In genomic region chr12:31289443-31289842, GRCh38 we compare ENCODE assay signal across 30 cellular contexts. TPM values are rescaled to one million over a fixed set of nuclear protein-coding genes. Genes with fewer than 3 reads are reported as not detected.
DNase-seq lines count a peak whose midpoint lies in the region; ATAC-seq and TF ChIP-seq lines count a peak whose summit lies in the region.
"Had no signal": no experiment of that assay in that cellular context is flagged by ENCODE, and none has a peak within 500 bp of the region (broad histone marks: within the 10 kb centered on the region; RNA-seq: fewer than 3 reads in every experiment).

No MANE protein-coding gene starts in this region.

- WGBS in transverse colon (ENCODE audit: low coverage in 1 of 2), 2 donors = 46 to 51% methylated on average over 2 of the region's 2 CpGs

- H3K9me3 ChIP-seq in transverse colon (no peaks in the 10 kb centered on the region), neural progenitor cell (ENCODE audit: low read depth) (peaks cover 7% of the 10 kb centered on the region)

- H3K4me3 ChIP-seq in transverse colon (no peak overlapping the region), neural progenitor cell (no peak overlapping the region)
- H3K4me3 ChIP-seq: GM12878 had no signal

- H3K36me3 ChIP-seq in transverse colon (peaks cover 0 to 61% (median 30%) of the 10 kb centered on the region in 4 donors), neural progenitor cell (peaks cover 85% of the 10 kb centered on the region)

- TF ChIP-seq EP300 in transverse colon (IDR thresholded peaks at IDR 0.05; ENCODE audit: low read depth) = no peak

- peaks cover 65% of the 10 kb centered on the region for H3F3A ChIP-seq in neural progenitor cell (ENCODE audit: low read depth)

- no peak for TF ChIP-seq POLR2A in transverse colon (IDR thresholded peaks at IDR 0.05)

- H3K27me3 ChIP-seq in transverse colon (no peaks in the 10 kb centered on the region), neural progenitor cell (no peaks in the 10 kb centered on the region)

- TF ChIP-seq CTCF in WTC11 (IDR thresholded peaks at IDR 0.05) = no peak
- no peak for TF ChIP-seq CTCF in mesothelial cell of epicardium (IDR thresholded peaks at IDR 0.05; ENCODE audit: unreplicated experiment)
- no peak for TF ChIP-seq CTCF in transverse colon (IDR thresholded peaks at IDR 0.05)
- TF ChIP-seq CTCF in neural progenitor cell (IDR thresholded peaks at IDR 0.05) = no peak

- no peaks in the 10 kb centered on the region for H3K4me1 Mint-ChIP-seq in activated CD4-positive, alpha-beta T cell treated with anti-CD3 and anti-CD28 coated beads for 36 hours
- H3K4me1 Mint-ChIP-seq in WTC11 (peaks cover 20% of the 10 kb centered on the region), mesothelial cell of epicardium (peaks cover 11% of the 10 kb centered on the region), neural progenitor cell (no peaks in the 10 kb centered on the region)
- H3K4me1 Mint-ChIP-seq: B cell had no signal

- no peak overlapping the region for H3K4me2 ChIP-seq in neural progenitor cell
- H3K4me2 ChIP-seq: KMS-11 had no signal

- POLR2A ChIA-PET in activated CD4-positive, alpha-beta T cell treated with anti-CD3 and anti-CD28 coated beads for 36 hours (lab: Charles Lee) = no interaction called here
- POLR2A ChIA-PET in WTC11 (lab: Charles Lee) = interaction anchor here (0.9 kb wide), 1 partner anchor 11 kb away, joined by 3 read pairs; no protein-coding TSS in a partner anchor

- H3K9me3 Mint-ChIP-seq in activated CD4-positive, alpha-beta T cell treated with anti-CD3 and anti-CD28 coated beads for 36 hours (ENCODE audit: low read depth) = no peaks in the 10 kb centered on the region
- H3K9me3 Mint-ChIP-seq in WTC11 = no peaks in the 10 kb centered on the region
- H3K9me3 Mint-ChIP-seq in mesothelial cell of epicardium = peaks cover 5% of the 10 kb centered on the region
- H3K9me3 Mint-ChIP-seq in neural progenitor cell = peaks cover 9% of the 10 kb centered on the region
- H3K9me3 Mint-ChIP-seq: CD8-positive, alpha-beta memory T cell had no signal

- peaks cover 59% of the 10 kb centered on the region for H4K20me1 ChIP-seq in neural progenitor cell (ENCODE audit: low read depth)

- H3K4me1 ChIP-seq in transverse colon = peaks cover 0 to 10% (median 3%) of the 10 kb centered on the region in 4 donors
- H3K4me1 ChIP-seq in neural progenitor cell = no peaks in the 10 kb centered on the region

- H3K27ac ChIP-seq in transverse colon (peak overlapping the region in 2 of 4 donors; percentile 21 to 43), neural progenitor cell (no peak overlapping the region)
- H3K27ac ChIP-seq: 22Rv1, C4-2B, KMS-11, RWPE1 had no signal

- peaks cover 66% of the 10 kb centered on the region for H3K36me3 Mint-ChIP-seq in activated CD4-positive, alpha-beta T cell treated with anti-CD3 and anti-CD28 coated beads for 36 hours (ENCODE audit: low read depth)
- peaks cover 89% of the 10 kb centered on the region for H3K36me3 Mint-ChIP-seq in WTC11
- H3K36me3 Mint-ChIP-seq in mesothelial cell of epicardium = peaks cover 62% of the 10 kb centered on the region
- H3K36me3 Mint-ChIP-seq in neural progenitor cell = peaks cover 73% of the 10 kb centered on the region

- no peak overlapping the region for H3K4me3 Mint-ChIP-seq in activated CD4-positive, alpha-beta T cell treated with anti-CD3 and anti-CD28 coated beads for 36 hours
- H3K4me3 Mint-ChIP-seq in WTC11 (no peak overlapping the region), mesothelial cell of epicardium (no peak overlapping the region), neural progenitor cell (no peak overlapping the region)
- H3K4me3 Mint-ChIP-seq: B cell; CD8-positive, alpha-beta memory T cell; IgD-negative memory B cell had no signal

- intact Hi-C loops in activated CD4-positive, alpha-beta T cell treated with anti-CD3 and anti-CD28 coated beads for 36 hours (cut with DNase I, micrococcal nuclease) = no loop called here
- intact Hi-C loops in transverse colon (cut with DNase I; ENCODE audit: low total_unique reads) = loop anchor here (5.0 kb wide), 1 partner anchor 198 kb away; no protein-coding TSS in a partner anchor

- no peaks in the 10 kb centered on the region for H3K27me3 Mint-ChIP-seq in activated CD4-positive, alpha-beta T cell treated with anti-CD3 and anti-CD28 coated beads for 36 hours
- H3K27me3 Mint-ChIP-seq in WTC11 (ENCODE audit: low read depth) (no peaks in the 10 kb centered on the region), mesothelial cell of epicardium (ENCODE audit: low read depth) (no peaks in the 10 kb centered on the region), neural progenitor cell (ENCODE audit: insufficient read depth, low read depth) (peaks cover 2% of the 10 kb centered on the region)
- H3K27me3 Mint-ChIP-seq: B cell; CD8-positive, alpha-beta memory T cell; IgD-negative memory B cell had no signal

- H3K27ac Mint-ChIP-seq in activated CD4-positive, alpha-beta T cell treated with anti-CD3 and anti-CD28 coated beads for 36 hours = peak overlapping the region; percentile 7
- H3K27ac Mint-ChIP-seq in WTC11 = peak overlapping the region; percentile 92; the same call in 1 of the 2 replicates
- peak overlapping the region; percentile 87 for H3K27ac Mint-ChIP-seq in mesothelial cell of epicardium
- H3K27ac Mint-ChIP-seq in neural progenitor cell = no peak overlapping the region
- H3K27ac Mint-ChIP-seq: B cell had no signal

- no peak for ATAC-seq in activated CD4-positive, alpha-beta T cell treated with anti-CD3 and anti-CD28 coated beads for 36 hours
- no peak for ATAC-seq in WTC11
- ATAC-seq: GM12878, Panc1 had no signal

- DNase-seq in activated CD4-positive, alpha-beta T cell treated with anti-CD3 and anti-CD28 coated beads for 36 hours = no peak
- no peak for DNase-seq in activated CD4-positive, alpha-beta T cell treated with anti-CD3 and anti-CD28 coated beads for 4 hours
- DNase-seq in WTC11 (ENCODE audit: low spot score) = no peak
- DNase-seq in mesothelial cell of epicardium (ENCODE audit: low spot score in 2 of 2, unreplicated experiment in 2 of 2) = no peak
- peak; percentile 17 for DNase-seq in transverse colon
- DNase-seq in HUDEP-2 (lab: John Stamatoyannopoulos, UW; ENCODE audit: unreplicated experiment in 76 of 76) = no peak
- no peak for DNase-seq in neural progenitor cell (ENCODE audit: low spot score)
- no peak for DNase-seq in nucleus accumbens (lab: John Stamatoyannopoulos, UW)
- DNase-seq: CD8-positive, alpha-beta memory T cell; DMS 273 treated with DMSO at 0.1 percent for 48 hours; DMS79; EL; GDM1; GOT3; HCEC 1CT; MM.1S; NCI-H1417; NCI-H1694; NCI-H2029 treated with DMSO at 0.1 percent for 48 hours; NCI-H446 treated with DMSO at 0.1 percent for 48 hours; NCI-H526 treated with DMSO at 0.1 percent for 48 hours; SHP77 treated with DMSO at 0.1 percent for 48 hours had no signal

- no peak overlapping the region for H2AFZ ChIP-seq in neural progenitor cell (replicated peaks)

- H3K79me2 ChIP-seq in neural progenitor cell (ENCODE audit: low read depth) = peaks cover 99% of the 10 kb centered on the region

- CTCF ChIA-PET in activated CD4-positive, alpha-beta T cell treated with anti-CD3 and anti-CD28 coated beads for 36 hours (lab: Charles Lee) = interaction anchor here (0.6 to 1.6 kb wide), 4 partner anchors 18 to 57 kb away, joined by 3 to 12 read pairs (median 4); no protein-coding TSS in a partner anchor
- CTCF ChIA-PET in WTC11 (lab: Charles Lee) = interaction anchor here (1.0 to 3.1 kb wide), 2 partner anchors 17 to 52 kb away, joined by 3 to 13 read pairs; no protein-coding TSS in a partner anchor

- in situ Hi-C loops in transverse colon (cut with MboI; ENCODE audit: low pct_ligation_motif_present in 1 of 4, low pct_unique_long_range_greater_than_20kb in 1 of 4, low sequenced_read_pairs in 3 of 4) = no loop called here

- no peak overlapping the region for H3K9ac ChIP-seq in neural progenitor cell
- H3K9ac ChIP-seq: KMS-11 had no signal

TF ChIP-seq in WTC11, 78 proteins besides CTCF, POLR2A, EP300 and RAD21 (continues in another document):
- TF ChIP-seq ATF1 (CRISPR knock-in tag; IDR thresholded peaks at IDR 0.05) (no peak), GRHL2 (CRISPR knock-in tag; IDR thresholded peaks at IDR 0.05; ENCODE audit: insufficient replicate concordance, severe bottlenecking) (no peak), MYBL2 (CRISPR knock-in tag; IDR thresholded peaks at IDR 0.05) (no peak), FOXP4 (CRISPR knock-in tag; IDR thresholded peaks at IDR 0.05) (no peak), SP1 (CRISPR knock-in tag; conservative IDR thresholded peaks at IDR 0.05) (no peak), ZNF671 (CRISPR knock-in tag; IDR thresholded peaks at IDR 0.05) (no peak), ZNF423 (CRISPR knock-in tag; IDR thresholded peaks at IDR 0.05) (no peak), FOXJ3 (CRISPR knock-in tag; IDR thresholded peaks at IDR 0.05; ENCODE audit: borderline replicate concordance) (no peak)

RNA-seq across cellular contexts. Expression of gene SINHCAF, which starts 36.5 kb away (rescaled TPM):
- 100 to 1,000 TPM; 187 to 211 TPM for total RNA-seq in activated CD4-positive, alpha-beta T cell treated with anti-CD3 and anti-CD28 coated beads for 36 hours
- 407 to 438 TPM (median 424 TPM) in 3 replicates for total RNA-seq in WTC11 (2021)
- 241 to 262 TPM (median 246 TPM) in 3 replicates for total RNA-seq in mesothelial cell of epicardium
- total RNA-seq in transverse colon = 100 to 1,000 TPM in 1 of 4 donors, 10 to 100 TPM in 3; 16.8 to 135 (median 64.8) TPM
- total RNA-seq in neural progenitor cell (ENCODE audit: low replicate concordance) = 432 and 1,260 TPM in 2 replicates
